24 cellular contexts compared by ENCODE assay signal in the genomic region with DNA sequence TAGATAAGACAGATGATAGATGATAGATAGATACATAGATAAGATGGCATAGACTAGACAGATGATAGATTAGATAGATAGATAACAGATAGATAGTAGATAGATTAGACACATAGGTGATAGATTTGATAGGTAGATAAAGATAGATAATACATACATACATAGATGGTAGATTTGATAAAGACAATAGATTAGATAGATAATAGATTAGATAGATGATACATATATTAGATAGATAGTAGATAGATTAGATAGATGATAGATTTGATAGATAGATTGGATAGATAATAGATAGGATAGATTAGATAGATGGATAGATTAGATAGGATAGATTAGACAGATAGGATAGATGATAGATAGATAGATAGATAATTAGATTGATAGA.
A peak's percentile ranks its signal among the peaks of the same experiment; 100 is the strongest.
DNase-seq lines count a peak whose midpoint lies in the region; ATAC-seq, FAIRE-seq and TF ChIP-seq lines count a peak whose summit lies in the region.
"Had no signal": no experiment of that assay in that cellular context is flagged by ENCODE, and none has a peak within 500 bp of the region (broad histone marks: within the 10 kb centered on the region; RNA-seq: fewer than 3 reads in every experiment).

No MANE protein-coding gene starts in this region.

- H3K9me3 ChIP-seq in HEK293 (ENCODE audit: control insufficient read depth, insufficient read depth, low read depth, low read length) (no peaks in the 10 kb centered on the region), Loucy (ENCODE audit: insufficient read depth, low read depth, low read length) (no peaks in the 10 kb centered on the region; the same call in 1 of the 2 replicates), psoas muscle (no peaks in the 10 kb centered on the region)

- H3K27me3 ChIP-seq in Loucy (ENCODE audit: insufficient read depth, low read length, poor library complexity, severe bottlenecking) = no peaks in the 10 kb centered on the region
- peaks cover 0 to 2% (median 0%) of the 10 kb centered on the region in 3 donors for H3K27me3 ChIP-seq in psoas muscle (ENCODE audit: insufficient read depth in 3 of 3, low read length in 2 of 3)
- H3K27me3 ChIP-seq: BE2C; BLaER1 treated with 17β-estradiol and CSF1 and Interleukin-3, amounts not matched to agents 10 nM and 100 nM had no signal

- peak overlapping the region; percentile 61 for H3K9ac ChIP-seq in Loucy (ENCODE audit: low read depth, low read length, poor library complexity, severe bottlenecking)
- H3K9ac ChIP-seq: BLaER1 treated with 17β-estradiol and CSF1 and Interleukin-3, amounts not matched to agents 10 nM and 100 nM; GM23248 had no signal

- H2AFZ ChIP-seq in Loucy (ENCODE audit: low read length) = no peak overlapping the region
- H2AFZ ChIP-seq: GM23248 had no signal

- H4K20me1 ChIP-seq in Loucy (ENCODE audit: insufficient read depth, low read length, poor library complexity, severe bottlenecking) = no peaks in the 10 kb centered on the region
- H4K20me1 ChIP-seq: BLaER1 treated with 17β-estradiol and CSF1 and Interleukin-3, amounts not matched to agents 10 nM and 100 nM had no signal

- CTCF ChIA-PET in HEK293 (lab: Yijun Ruan, JAX) = no interaction called here

- no peaks in the 10 kb centered on the region for H3K9me2 ChIP-seq in Loucy (replicated peaks; ENCODE audit: low read depth, low read length)

- no peak for TF ChIP-seq CTCF in HEK293 (tag by site-specific recombination; IDR thresholded peaks at IDR 0.05)
- no peak for TF ChIP-seq CTCF in Loucy (conservative IDR thresholded peaks at IDR 0.05; ENCODE audit: low read length)
- TF ChIP-seq CTCF in psoas muscle (IDR thresholded peaks at IDR 0.05) = no peak

- intact Hi-C loops in psoas muscle (cut with DNase I) = no loop called here

- ATAC-seq in psoas muscle = no peak
- ATAC-seq: A549, GM12878 had no signal

- peaks cover 12% of the 10 kb centered on the region for H3F3A ChIP-seq in Loucy (ENCODE audit: low read depth)

- POLR2A ChIA-PET in HEK293 (lab: Yijun Ruan, JAX) = no interaction called here

- peak overlapping the region; percentile 75 for H3K4me2 ChIP-seq in Loucy (ENCODE audit: low read depth, low read length, poor library complexity, severe bottlenecking)
- H3K4me2 ChIP-seq: A549; BLaER1 treated with 17β-estradiol and CSF1 and Interleukin-3, amounts not matched to agents 10 nM and 100 nM had no signal

- H3K36me3 ChIP-seq in HEK293 (ENCODE audit: control insufficient read depth in 2 of 2, insufficient read depth in 1 of 2, low read length in 2 of 2) (no peaks in the 10 kb centered on the region), Loucy (ENCODE audit: insufficient read depth, low read length) (no peaks in the 10 kb centered on the region), psoas muscle (ENCODE audit: insufficient read depth in 1 of 2, low read depth in 1 of 2) (no peaks in the 10 kb centered on the region)
- H3K36me3 ChIP-seq: BE2C; BLaER1 treated with 17β-estradiol and CSF1 and Interleukin-3, amounts not matched to agents 10 nM and 100 nM had no signal

- peaks cover 28% of the 10 kb centered on the region for H3K79me2 ChIP-seq in Loucy (ENCODE audit: insufficient read depth, low read length)

- H3K4me3 ChIP-seq in HEK293 (ENCODE audit: low read depth, low read length) = no peak overlapping the region
- H3K4me3 ChIP-seq in Loucy (ENCODE audit: low read length, poor library complexity, severe bottlenecking) = peak overlapping the region; percentile 54
- H3K4me3 ChIP-seq in psoas muscle = no peak overlapping the region
- H3K4me3 ChIP-seq: A549; BLaER1 treated with 17β-estradiol and CSF1 and Interleukin-3, amounts not matched to agents 10 nM and 100 nM; GM12878; GM23248 had no signal

- DNase-seq in NCI-H2227 (lab: John Stamatoyannopoulos, UW; ENCODE audit: unreplicated experiment) (no peak), 8988T (no peak), psoas muscle (no peak)
- DNase-seq: ACHN; AML-193; BE2C; CD4-positive, alpha-beta T cell; CD8-positive, alpha-beta memory T cell; DMS 273 treated with DMSO at 0.1 percent for 48 hours; DMS79; EL; GDM1; GM23248; H7; HCEC 1CT had no signal

- no peak overlapping the region for H3K27ac ChIP-seq in HEK293 (ENCODE audit: extremely low read depth, low read depth, low read length)
- H3K27ac ChIP-seq in psoas muscle = no peak overlapping the region
- H3K27ac ChIP-seq: 22Rv1; A549; BLaER1 treated with 17β-estradiol and CSF1 and Interleukin-3, amounts not matched to agents 10 nM and 100 nM; GM23248 had no signal

- FAIRE-seq in endometrium (lab: Jason Lieb, UNC) = peak; percentile 61
- FAIRE-seq: A549, D721Med, H1 had no signal

- H3K4me1 ChIP-seq in HEK293 (ENCODE audit: control insufficient read depth, insufficient read depth, low read length) (no peaks in the 10 kb centered on the region), Loucy (ENCODE audit: insufficient read depth, low read length, poor library complexity, severe bottlenecking) (peaks cover 70% of the 10 kb centered on the region), psoas muscle (no peaks in the 10 kb centered on the region)
- H3K4me1 ChIP-seq: BE2C had no signal

TF ChIP-seq in HEK293, 187 proteins besides CTCF, POLR2A, EP300 and RAD21:
- 0 out of 2 replicates have a peak, but pooled peaks have one; percentile 21 for TF ChIP-seq ZBTB17 (tag by site-specific recombination; IDR thresholded peaks at IDR 0.05)
- TF ChIP-seq, protein P1, sequence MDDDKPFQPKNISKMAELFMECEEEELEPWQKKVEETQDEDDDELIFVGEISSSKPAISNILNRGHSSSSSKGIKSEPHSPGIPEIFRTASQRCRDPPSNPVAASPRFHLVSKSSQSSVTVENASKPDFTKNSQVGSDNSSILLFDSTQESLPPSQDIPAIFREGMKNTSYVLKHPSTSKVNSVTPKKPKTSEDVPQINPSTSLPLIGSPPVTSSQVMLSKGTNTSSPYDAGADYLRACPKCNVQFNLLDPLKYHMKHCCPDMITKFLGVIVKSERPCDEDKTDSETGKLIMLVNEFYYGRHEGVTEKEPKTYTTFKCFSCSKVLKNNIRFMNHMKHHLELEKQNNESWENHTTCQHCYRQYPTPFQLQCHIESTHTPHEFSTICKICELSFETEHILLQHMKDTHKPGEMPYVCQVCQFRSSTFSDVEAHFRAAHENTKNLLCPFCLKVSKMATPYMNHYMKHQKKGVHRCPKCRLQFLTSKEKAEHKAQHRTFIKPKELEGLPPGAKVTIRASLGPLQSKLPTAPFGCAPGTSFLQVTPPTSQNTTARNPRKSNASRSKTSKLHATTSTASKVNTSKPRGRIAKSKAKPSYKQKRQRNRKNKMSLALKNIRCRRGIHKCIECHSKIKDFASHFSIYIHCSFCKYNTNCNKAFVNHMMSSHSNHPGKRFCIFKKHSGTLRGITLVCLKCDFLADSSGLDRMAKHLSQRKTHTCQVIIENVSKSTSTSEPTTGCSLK (tag by site-specific recombination; IDR thresholded peaks at IDR 0.05) = no peak
